6 cellular contexts compared by ENCODE assay signal in the genomic region with DNA sequence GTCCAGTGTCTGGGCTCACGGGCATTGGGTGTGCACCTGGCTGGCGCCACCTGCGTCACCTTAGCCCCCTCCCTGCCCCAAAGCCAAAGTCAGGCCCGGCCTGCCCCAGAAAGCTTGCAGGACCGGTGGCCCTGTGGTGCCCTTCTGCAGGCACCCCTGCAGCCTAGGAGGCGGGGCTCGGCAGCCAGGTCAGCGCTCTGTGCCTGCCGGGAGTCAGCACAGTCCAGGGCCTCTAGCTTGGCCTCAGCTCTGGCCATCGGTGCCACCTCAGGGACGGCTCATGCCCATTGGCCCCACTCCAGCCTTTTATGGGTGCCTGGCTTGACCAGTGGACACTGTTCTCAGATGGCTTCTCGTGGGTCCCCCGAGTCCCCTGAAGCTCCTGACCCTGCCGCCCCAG.
DNase-seq lines count a peak whose midpoint lies in the region; ATAC-seq and TF ChIP-seq lines count a peak whose summit lies in the region.
"Not testable (repeated sequence)": the region's sequence is repeated elsewhere in the genome, so short reads cannot be mapped to it uniquely, and the experiment has no call there.

No MANE protein-coding gene starts in this region.

- TF ChIP-seq CTCF in SU-DHL-6 (IDR thresholded peaks at IDR 0.05; ENCODE audit: insufficient read depth, low read length, poor library complexity, severe bottlenecking), result not testable (repeated sequence)

- not testable (repeated sequence) for H3K9me3 ChIP-seq in SU-DHL-6 (ENCODE audit: insufficient read depth, low read length); naive thymus-derived CD4-positive, alpha-beta T cell (ENCODE audit: control insufficient read depth in 2 of 3, low read length in 3 of 3)

- peak; percentile 5 for TF ChIP-seq POLR2A in GM18505 (IDR thresholded peaks at IDR 0.05; ENCODE audit: borderline replicate concordance, extremely low read depth, insufficient read depth, insufficient read length)

- not testable (repeated sequence) for H3K27me3 ChIP-seq in SU-DHL-6 (ENCODE audit: low read length); naive thymus-derived CD4-positive, alpha-beta T cell (ENCODE audit: control insufficient read depth in 2 of 2, insufficient read depth in 2 of 2, low read length in 2 of 2)

- intact Hi-C loops in naive thymus-derived CD4-positive, alpha-beta T cell (cut with micrococcal nuclease), result not testable (repeated sequence)

- H3K4me2 ChIP-seq in SU-DHL-6 (ENCODE audit: low read depth, low read length, poor library complexity, severe bottlenecking), result peak overlapping the region; percentile 58

- H3K27me3 Mint-ChIP-seq in naive thymus-derived CD4-positive, alpha-beta T cell, result not testable (repeated sequence)
- peaks cover 24% of the 10 kb centered on the region for H3K27me3 Mint-ChIP-seq in stimulated activated naive CD8-positive, alpha-beta T cell treated with anti-CD3 and anti-CD28 coated beads, Interleukin-15, amount 100 ng/mL, for 72 hours

- not testable (repeated sequence) for H2AFZ ChIP-seq in SU-DHL-6 (ENCODE audit: low read depth, low read length, severe bottlenecking)

- peak overlapping the region; percentile 91 for H3K27ac ChIP-seq in SU-DHL-6 (ENCODE audit: low read depth, low read length)
- not testable (repeated sequence) for H3K27ac ChIP-seq in naive thymus-derived CD4-positive, alpha-beta T cell (ENCODE audit: low read depth, low read length)

- not testable (repeated sequence) for H3K4me3 ChIP-seq in SU-DHL-6 (ENCODE audit: insufficient read depth, low read length, poor library complexity, severe bottlenecking); naive thymus-derived CD4-positive, alpha-beta T cell (ENCODE audit: low read length)

- H3K79me2 ChIP-seq in SU-DHL-6 (ENCODE audit: insufficient read depth, low read length), result not testable (repeated sequence)

- CTCF ChIA-PET in naive thymus-derived CD4-positive, alpha-beta T cell (lab: Charles Lee), result not testable (repeated sequence)

- H3F3A ChIP-seq in SU-DHL-6 (ENCODE audit: insufficient read depth), result not testable (repeated sequence)

- not testable (repeated sequence) for H3K36me3 ChIP-seq in SU-DHL-6 (ENCODE audit: low read length); naive thymus-derived CD4-positive, alpha-beta T cell (ENCODE audit: control insufficient read depth in 2 of 3, insufficient read depth in 3 of 3, low read length in 3 of 3)

- not testable (repeated sequence) for ATAC-seq in GM18505 (IDR thresholded peaks at IDR 0.05; ENCODE audit: unreplicated experiment)
- peak; percentile 64 for ATAC-seq in left lobe of liver
- ATAC-seq in naive thymus-derived CD4-positive, alpha-beta T cell, result peak; percentile 21
- ATAC-seq in stimulated activated naive CD8-positive, alpha-beta T cell treated with anti-CD3 and anti-CD28 coated beads, Interleukin-15, amount 100 ng/mL, for 72 hours, result peak; percentile 4

- not testable (repeated sequence) for H3K4me1 ChIP-seq in naive thymus-derived CD4-positive, alpha-beta T cell (ENCODE audit: control insufficient read depth in 2 of 2, insufficient read depth in 2 of 2, low read length in 2 of 2)

- not testable (repeated sequence) for H3K4me3 Mint-ChIP-seq in naive thymus-derived CD4-positive, alpha-beta T cell; stimulated activated naive CD8-positive, alpha-beta T cell treated with anti-CD3 and anti-CD28 coated beads, Interleukin-15, amount 100 ng/mL, for 72 hours

- H3K4me1 Mint-ChIP-seq in naive thymus-derived CD4-positive, alpha-beta T cell, result not testable (repeated sequence)
- peaks cover 12% of the 10 kb centered on the region for H3K4me1 Mint-ChIP-seq in stimulated activated naive CD8-positive, alpha-beta T cell treated with anti-CD3 and anti-CD28 coated beads, Interleukin-15, amount 100 ng/mL, for 72 hours

- not testable (repeated sequence) for H4K20me1 ChIP-seq in SU-DHL-6 (ENCODE audit: low read depth, low read length)

- H3K9me2 ChIP-seq in SU-DHL-6 (replicated peaks; ENCODE audit: insufficient read depth, low read length), result not testable (repeated sequence)

- peak; percentile 50 for DNase-seq in activated effector memory CD4-positive, alpha-beta T cell treated with anti-CD3 and anti-CD28 coated beads, Interleukin-2, amount 50 U/mL, for 16 hours
- DNase-seq in left lobe of liver (ENCODE audit: low spot score); naive thymus-derived CD4-positive, alpha-beta T cell; stimulated activated naive CD8-positive, alpha-beta T cell treated with anti-CD3 and anti-CD28 coated beads, Interleukin-15, amount 100 ng/mL, for 72 hours: not testable (repeated sequence)

- peak overlapping the region; percentile 60 for H3K9ac ChIP-seq in SU-DHL-6 (ENCODE audit: low read length)

- not testable (repeated sequence) for H3K9me3 Mint-ChIP-seq in naive thymus-derived CD4-positive, alpha-beta T cell; stimulated activated naive CD8-positive, alpha-beta T cell treated with anti-CD3 and anti-CD28 coated beads, Interleukin-15, amount 100 ng/mL, for 72 hours

- POLR2A ChIA-PET in naive thymus-derived CD4-positive, alpha-beta T cell (lab: Charles Lee), result not testable (repeated sequence)

- not testable (repeated sequence) for H3K27ac Mint-ChIP-seq in naive thymus-derived CD4-positive, alpha-beta T cell; stimulated activated naive CD8-positive, alpha-beta T cell treated with anti-CD3 and anti-CD28 coated beads, Interleukin-15, amount 100 ng/mL, for 72 hours

- not testable (repeated sequence) for H3K36me3 Mint-ChIP-seq in naive thymus-derived CD4-positive, alpha-beta T cell
